ENCODE assay signal across 26 cellular contexts in the genomic region with DNA sequence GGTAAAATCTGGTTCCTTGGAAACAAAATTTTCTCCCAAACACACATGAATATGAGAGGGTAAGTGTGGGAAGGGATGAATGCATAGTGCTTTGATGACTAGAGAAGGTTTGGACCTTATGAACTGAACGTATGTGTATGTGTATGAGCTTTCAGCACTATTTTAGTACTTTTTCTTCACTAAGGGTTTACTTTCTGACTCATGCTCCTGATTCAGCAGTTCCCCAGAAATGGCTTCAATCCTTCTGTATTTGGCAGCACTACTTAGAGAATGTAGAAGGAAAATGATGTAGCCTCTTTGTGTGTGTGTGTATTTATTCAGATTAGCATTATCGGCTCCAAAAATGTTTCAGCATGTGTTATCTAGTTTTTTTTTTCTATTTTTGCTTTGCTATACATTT.
DNase-seq lines count a peak whose midpoint lies in the region; TF ChIP-seq lines count a peak whose summit lies in the region.
"Had no signal": no experiment of that assay in that cellular context is flagged by ENCODE, and none has a peak within 500 bp of the region (broad histone marks: within the 10 kb centered on the region; RNA-seq: fewer than 3 reads in every experiment).

No MANE protein-coding gene starts in this region.

- DNase-seq in NCI-H226 (peak; percentile 18), astrocyte of the cerebellum (ENCODE audit: low read depth) (peak; percentile 38), iris pigment epithelial cell (ENCODE audit: low read depth) (peak; percentile 8), stromal cell of bone marrow (ENCODE audit: low read depth) (peak; percentile 9), DMS114 treated with DMSO at 0.1 percent for 48 hours (lab: John Stamatoyannopoulos, UW; ENCODE audit: unreplicated experiment) (no peak), ACHN (no peak), GF-D8 (lab: John Stamatoyannopoulos, UW) (no peak)
- no peak for DNase-seq in stimulated activated CD4-positive, alpha-beta T cell treated with anti-CD3 and anti-CD28 coated beads, Interleukin-2, amount 100 ng/mL, for 24 hours
- DNase-seq: activated CD4-positive, alpha-beta T cell treated with anti-CD3 and anti-CD28 coated beads for 4 hours; activated CD8-positive, alpha-beta memory T cell treated with anti-CD3 and anti-CD28 coated beads for 24 hours; activated effector memory CD4-positive, alpha-beta T cell treated with Interleukin-2 at 50 U/mL for 16 hours; brain microvascular endothelial cell; C1 segment of cervical spinal cord; COR-L47; DMS79 treated with DMSO at 0.1 percent for 48 hours; effector memory CD8-positive, alpha-beta T cell; foreskin melanocyte; hippocampal formation; left ventricle myocardium inferior; NCI-H1436; NCI-H2081 treated with DMSO at 0.1 percent for 48 hours; Right ventricle myocardium superior; stimulated activated CD4-positive, alpha-beta T cell treated with anti-CD3 and anti-CD28 coated beads, Interleukin-1b, Interleukin-23, amount 100 ng/mL, for 48 hours; upper lobe of right lung had no signal

- no peak overlapping the region for H3K4me3 ChIP-seq in astrocyte of the cerebellum (ENCODE audit: low read depth, low read length)
- H3K4me3 ChIP-seq: left ventricle myocardium inferior, prostate gland, skin epidermis, upper lobe of right lung had no signal

- TF ChIP-seq CTCF in astrocyte of the cerebellum (IDR thresholded peaks at IDR 0.05; ENCODE audit: low read depth, low read length, missing control alignments) = no peak

- in situ Hi-C loops in astrocyte of the cerebellum (cut with HindIII; ENCODE audit: low sequenced_read_pairs) (no loop called here), ACHN (cut with HindIII; ENCODE audit: low pct_ligation_motif_present, low pct_unique_long_range_greater_than_20kb, low sequenced_read_pairs) (no loop called here)

Comparison
In these comparisons a context has a peak if more than half of its experiments do, and no peak if none do; other contexts are left out.
1. DNase-seq: peak in NCI-H226 (single experiment), astrocyte of the cerebellum (single experiment), iris pigment epithelial cell (single experiment) and stromal cell of bone marrow (single experiment); none in DMS114 treated with DMSO at 0.1 percent for 48 hours (single experiment), ACHN (single experiment), GF-D8 (single experiment) and stimulated activated CD4-positive, alpha-beta T cell treated with anti-CD3 and anti-CD28 coated beads, Interleukin-2, amount 100 ng/mL, for 24 hours (0 of 2).